Comparison of ENCODE assay signal across 18 cellular contexts in genomic region chr7:158804335-158804734, GRCh38. TPM values are rescaled to one million over a fixed set of nuclear protein-coding genes. Genes with fewer than 3 reads are reported as not detected.
A peak's percentile ranks its signal among the peaks of the same experiment; 100 is the strongest.
DNase-seq lines count a peak whose midpoint lies in the region; ATAC-seq and TF ChIP-seq lines count a peak whose summit lies in the region.
"Had no signal": no experiment of that assay in that cellular context is flagged by ENCODE, and none has a peak within 500 bp of the region (broad histone marks: within the 10 kb centered on the region; RNA-seq: fewer than 3 reads in every experiment).

No MANE protein-coding gene starts in this region.

- H3K9me3 ChIP-seq in CD4-positive, CD25-positive, alpha-beta regulatory T cell (ENCODE audit: control insufficient read depth in 2 of 2, low read length in 2 of 2): no peaks in the 10 kb centered on the region
- no peaks in the 10 kb centered on the region for H3K9me3 ChIP-seq in mesenchymal stem cell (ENCODE audit: control insufficient read depth, low read length)
- no peaks in the 10 kb centered on the region for H3K9me3 ChIP-seq in PC-3 (ENCODE audit: low read length)
- H3K9me3 ChIP-seq: ascending aorta, right atrium auricular region had no signal

- H3K9ac ChIP-seq in mesenchymal stem cell (ENCODE audit: low read length) (no peak overlapping the region), PC-3 (ENCODE audit: low read length) (no peak overlapping the region)
- H3K9ac ChIP-seq: GM23248 had no signal

- no peak for ATAC-seq in CD4-positive, CD25-positive, alpha-beta regulatory T cell (ENCODE audit: low read depth in 2 of 2)
- no peak for ATAC-seq in activated T-helper 17 cell treated with anti-CD3 and anti-CD28 coated beads, Interleukin-2, amount 50 U/mL, for 72 hours (replicated peaks)
- ATAC-seq in PC-3: no peak
- ATAC-seq: left ventricle myocardium superior had no signal

- no peaks in the 10 kb centered on the region for H4K20me1 ChIP-seq in PC-3 (ENCODE audit: low read length)

- WGBS in mesenchymal stem cell: 99% methylated on average over 22 of the region's 22 CpGs

- H2BK12ac ChIP-seq in mesenchymal stem cell (ENCODE audit: low read length in 2 of 2): no peak overlapping the region

- POLR2A ChIA-PET in PC-3 (lab: Charles Lee; ENCODE audit: unreplicated experiment): no interaction called here

- H3K18ac ChIP-seq in mesenchymal stem cell (ENCODE audit: low read depth in 1 of 2, low read length in 2 of 2): no peak overlapping the region

- H2AFZ ChIP-seq in mesenchymal stem cell (ENCODE audit: low read depth, low read length) (no peak overlapping the region), PC-3 (ENCODE audit: low read length) (no peak overlapping the region)
- H2AFZ ChIP-seq: GM23248 had no signal

- peaks cover 24% of the 10 kb centered on the region for H3K36me3 Mint-ChIP-seq in CD4-positive, CD25-positive, alpha-beta regulatory T cell
- H3K36me3 Mint-ChIP-seq in Calu3 (ENCODE audit: insufficient read depth, unreplicated experiment): peaks cover 22% of the 10 kb centered on the region
- peaks cover 60% of the 10 kb centered on the region for H3K36me3 Mint-ChIP-seq in activated T-helper 17 cell treated with anti-CD3 and anti-CD28 coated beads, Interleukin-2, amount 50 U/mL, for 72 hours (ENCODE audit: low read depth)

- peaks cover 25% of the 10 kb centered on the region for H3K79me1 ChIP-seq in mesenchymal stem cell (replicated peaks; ENCODE audit: low read length, poor library complexity, severe bottlenecking)

- no peak overlapping the region for H3K4me3 ChIP-seq in CD4-positive, CD25-positive, alpha-beta regulatory T cell (ENCODE audit: low read depth, low read length)
- H3K4me3 ChIP-seq in mesenchymal stem cell (ENCODE audit: insufficient read depth in 1 of 2, low read depth in 1 of 2, low read length in 2 of 2) (no peak overlapping the region), PC-3 (ENCODE audit: low read length) (no peak overlapping the region)
- H3K4me3 ChIP-seq: ascending aorta, GM23248, right atrium auricular region had no signal

- intact Hi-C loops in Calu3 (cut with micrococcal nuclease; ENCODE audit: unreplicated experiment): no loop called here
- intact Hi-C loops in PC-3 (cut with micrococcal nuclease): no loop called here

- BruUV-seq in Calu3 (replicated peaks; lab: Mats Ljungman, UMichigan) (no TSS peak), PC-3 (replicated peaks; lab: Mats Ljungman, UMichigan) (no TSS peak)

- H3K79me2 ChIP-seq in PC-3 (ENCODE audit: low read length): peaks cover 86% of the 10 kb centered on the region

- no peaks in the 10 kb centered on the region for H3K27me3 ChIP-seq in CD4-positive, CD25-positive, alpha-beta regulatory T cell (ENCODE audit: control insufficient read depth, insufficient read depth, low read length)
- no peaks in the 10 kb centered on the region for H3K27me3 ChIP-seq in mesenchymal stem cell (ENCODE audit: control insufficient read depth in 1 of 2, insufficient read depth in 1 of 2, low read length in 2 of 2)
- H3K27me3 ChIP-seq in PC-3 (ENCODE audit: low read length): no peaks in the 10 kb centered on the region
- H3K27me3 ChIP-seq: ascending aorta, right atrium auricular region had no signal

- peaks cover 45% of the 10 kb centered on the region for H3K4me1 ChIP-seq in CD4-positive, CD25-positive, alpha-beta regulatory T cell (ENCODE audit: control insufficient read depth, insufficient read depth, low read length, poor library complexity, severe bottlenecking)
- H3K4me1 ChIP-seq in mesenchymal stem cell (ENCODE audit: control insufficient read depth, insufficient read depth, low read depth, low read length): peaks cover 19% of the 10 kb centered on the region
- H3K4me1 ChIP-seq in PC-3 (ENCODE audit: insufficient read depth, low read length): peaks cover 19% of the 10 kb centered on the region

- H3K4me3 Mint-ChIP-seq in CD4-positive, CD25-positive, alpha-beta regulatory T cell: peak overlapping the region; percentile 29 to 91 (median 51)
- H3K4me3 Mint-ChIP-seq in Calu3 (ENCODE audit: low read depth, unreplicated experiment): no peak overlapping the region
- H3K4me3 Mint-ChIP-seq in activated T-helper 17 cell treated with anti-CD3 and anti-CD28 coated beads, Interleukin-2, amount 50 U/mL, for 72 hours: peak overlapping the region; percentile 43

- H3K27ac Mint-ChIP-seq in CD4-positive, CD25-positive, alpha-beta regulatory T cell: peak overlapping the region in 2 of 3 donors; percentile 31 to 73
- H3K27ac Mint-ChIP-seq in Calu3 (ENCODE audit: unreplicated experiment): peak overlapping the region; percentile 30
- peak overlapping the region; percentile 56 for H3K27ac Mint-ChIP-seq in activated T-helper 17 cell treated with anti-CD3 and anti-CD28 coated beads, Interleukin-2, amount 50 U/mL, for 72 hours

- H3K9me2 ChIP-seq in PC-3 (replicated peaks; ENCODE audit: low read length): no peaks in the 10 kb centered on the region

- peaks cover 29% of the 10 kb centered on the region for H3K36me3 ChIP-seq in CD4-positive, CD25-positive, alpha-beta regulatory T cell (ENCODE audit: control insufficient read depth, insufficient read depth, low read length)
- peaks cover 17 to 25% of the 10 kb centered on the region in 2 experiments for H3K36me3 ChIP-seq in mesenchymal stem cell (ENCODE audit: control insufficient read depth in 1 of 2, insufficient read depth in 2 of 2, low read depth in 1 of 2, low read length in 2 of 2)
- peaks cover 15% of the 10 kb centered on the region for H3K36me3 ChIP-seq in PC-3 (ENCODE audit: low read depth, low read length)

- DNase-seq in CD4-positive, CD25-positive, alpha-beta regulatory T cell: no peak
- DNase-seq in Calu3: no peak
- DNase-seq in mesenchymal stem cell: no peak
- no peak for DNase-seq in NCI-H1092 treated with DMSO at 0.1 percent for 48 hours (lab: John Stamatoyannopoulos, UW)
- no peak for DNase-seq in PC-3
- no peak for DNase-seq in AG08396 (ENCODE audit: low spot score)
- DNase-seq: activated CD4-positive, alpha-beta T cell treated with anti-CD3 and anti-CD28 coated beads for 48 hours; EL; GM23248; head of caudate nucleus; Karpas-422; left ventricle myocardium superior; NCI-H2081; NCI-H446; occipital lobe had no signal

- H3K4me2 ChIP-seq in mesenchymal stem cell (ENCODE audit: low read length, poor library complexity, severe bottlenecking): no peak overlapping the region
- H3K4me2 ChIP-seq in PC-3 (ENCODE audit: low read length): no peak overlapping the region

- no peaks in the 10 kb centered on the region for H3K27me3 Mint-ChIP-seq in CD4-positive, CD25-positive, alpha-beta regulatory T cell
- H3K27me3 Mint-ChIP-seq in Calu3 (ENCODE audit: unreplicated experiment): no peaks in the 10 kb centered on the region
- H3K27me3 Mint-ChIP-seq in activated T-helper 17 cell treated with anti-CD3 and anti-CD28 coated beads, Interleukin-2, amount 50 U/mL, for 72 hours: no peaks in the 10 kb centered on the region

- H2BK5ac ChIP-seq in mesenchymal stem cell (ENCODE audit: low read depth, low read length, poor library complexity, severe bottlenecking): no peak overlapping the region

- H2AK5ac ChIP-seq in mesenchymal stem cell (ENCODE audit: low read length, severe bottlenecking): peak overlapping the region; percentile 91

- CTCF ChIA-PET in Calu3 (lab: Charles Lee) (no interaction called here), PC-3 (lab: Charles Lee) (no interaction called here)

- TF ChIP-seq CTCF in Calu3 (IDR thresholded peaks at IDR 0.05; ENCODE audit: unreplicated experiment) (no peak), PC-3 (conservative IDR thresholded peaks at IDR 0.05; ENCODE audit: low read depth, low read length) (no peak)

- no peaks in the 10 kb centered on the region for H3F3A ChIP-seq in PC-3 (ENCODE audit: low read length, unreplicated experiment)

- H3K23ac ChIP-seq in mesenchymal stem cell (ENCODE audit: low read length in 2 of 2): no peak overlapping the region

- no peak overlapping the region for H3K14ac ChIP-seq in mesenchymal stem cell (ENCODE audit: low read length in 2 of 2)

- peak overlapping the region; percentile 7 for H2BK15ac ChIP-seq in mesenchymal stem cell (ENCODE audit: low read depth, poor library complexity, severe bottlenecking)

- no peaks in the 10 kb centered on the region for H3K9me3 Mint-ChIP-seq in CD4-positive, CD25-positive, alpha-beta regulatory T cell
- no peaks in the 10 kb centered on the region for H3K9me3 Mint-ChIP-seq in Calu3 (ENCODE audit: low read depth, unreplicated experiment)
- H3K9me3 Mint-ChIP-seq in activated T-helper 17 cell treated with anti-CD3 and anti-CD28 coated beads, Interleukin-2, amount 50 U/mL, for 72 hours: no peaks in the 10 kb centered on the region

- H4K8ac ChIP-seq in mesenchymal stem cell (ENCODE audit: low read length): no peak overlapping the region

- H3K27ac ChIP-seq in CD4-positive, CD25-positive, alpha-beta regulatory T cell (ENCODE audit: insufficient read depth, low read length, poor library complexity, severe bottlenecking): no peak overlapping the region
- H3K27ac ChIP-seq in mesenchymal stem cell (ENCODE audit: low read length, poor library complexity, severe bottlenecking) (no peak overlapping the region), PC-3 (ENCODE audit: low read length) (no peak overlapping the region)
- H3K27ac ChIP-seq: ascending aorta, GM23248, right atrium auricular region had no signal

- peak overlapping the region; percentile 61 for H4K91ac ChIP-seq in mesenchymal stem cell (ENCODE audit: low read length)

- no peak overlapping the region for H2BK120ac ChIP-seq in mesenchymal stem cell (ENCODE audit: low read depth, low read length)

- H3K4ac ChIP-seq in mesenchymal stem cell (ENCODE audit: low read depth in 1 of 2, low read length in 2 of 2): no peak overlapping the region

- peaks cover 30 to 75% (median 48%) of the 10 kb centered on the region in 4 donors for H3K4me1 Mint-ChIP-seq in CD4-positive, CD25-positive, alpha-beta regulatory T cell
- H3K4me1 Mint-ChIP-seq in Calu3 (ENCODE audit: low read depth, unreplicated experiment): no peaks in the 10 kb centered on the region
- H3K4me1 Mint-ChIP-seq in activated T-helper 17 cell treated with anti-CD3 and anti-CD28 coated beads, Interleukin-2, amount 50 U/mL, for 72 hours: peaks cover 6% of the 10 kb centered on the region

RNA-seq across cellular contexts. Expression of gene ESYT2, which starts 25.0 kb away (rescaled TPM):
- total RNA-seq in CD4-positive, CD25-positive, alpha-beta regulatory T cell: 115 TPM
- 10 to 100 TPM; 55.3 to 94.3 (median 64.7) TPM for polyA plus RNA-seq in CD4-positive, CD25-positive, alpha-beta regulatory T cell
- total RNA-seq in Calu3 (2022): 61.2 and 66.6 TPM in 2 replicates
- total RNA-seq in activated T-helper 17 cell treated with anti-CD3 and anti-CD28 coated beads, Interleukin-2, amount 50 U/mL, for 72 hours: 100 to 1,000 TPM in 1 of 2 donors, 10 to 100 TPM in 1; 63.0 to 119 TPM
- polyA plus RNA-seq in mesenchymal stem cell (2013, experiment 1 of 2): 31.0 TPM
- polyA plus RNA-seq in mesenchymal stem cell (2013, experiment 2 of 2): 31.9 TPM
- total RNA-seq in PC-3 (2014; rRNA removed): 76.1 and 78.0 TPM in 2 replicates

RNA-seq across cellular contexts. Expression of gene DYNC2I1, which starts 52.0 kb away (rescaled TPM):
- 9.6 TPM for total RNA-seq in CD4-positive, CD25-positive, alpha-beta regulatory T cell
- polyA plus RNA-seq in CD4-positive, CD25-positive, alpha-beta regulatory T cell: 10 to 100 TPM in 3 of 4 donors, 1 to 10 TPM in 1; 8.3 to 13.5 (median 12.6) TPM
- total RNA-seq in Calu3 (2022) (10.5 and 13.0 TPM in 2 replicates), PC-3 (2014; rRNA removed) (12.2 and 18.8 TPM in 2 replicates)
- 10 to 100 TPM; 13.5 to 41.1 TPM for total RNA-seq in activated T-helper 17 cell treated with anti-CD3 and anti-CD28 coated beads, Interleukin-2, amount 50 U/mL, for 72 hours
- polyA plus RNA-seq in mesenchymal stem cell (2013, experiment 1 of 2): 11.8 TPM
- 10.7 TPM for polyA plus RNA-seq in mesenchymal stem cell (2013, experiment 2 of 2)
